15 cellular contexts compared by ENCODE assay signal in genomic region chr9:79731483-79731882, GRCh38.
DNase-seq lines count a peak whose midpoint lies in the region; ATAC-seq and TF ChIP-seq lines count a peak whose summit lies in the region.
"Had no signal": no experiment of that assay in that cellular context is flagged by ENCODE, and none has a peak within 500 bp of the region (broad histone marks: within the 10 kb centered on the region; RNA-seq: fewer than 3 reads in every experiment).

No MANE protein-coding gene starts in this region.

- H3K9me3 Mint-ChIP-seq in activated naive CD8-positive, alpha-beta T cell treated with anti-CD3 and anti-CD28 coated beads, Interleukin-2, amount 10 ng/mL, durations not matched to agents 7 days and 5 days, result peaks cover 7% of the 10 kb centered on the region
- H3K9me3 Mint-ChIP-seq in osteocyte (ENCODE audit: unreplicated experiment), result peaks cover 20% of the 10 kb centered on the region

- ATAC-seq in GM19397 (IDR thresholded peaks at IDR 0.05; ENCODE audit: unreplicated experiment) (peak; percentile 76), HG03060 (IDR thresholded peaks at IDR 0.05; ENCODE audit: low read depth, unreplicated experiment) (peak; percentile 86), SK-N-SH treated with all-trans-retinoic acid at 6 μM for 48 hours (no peak; the same call in 2 of the 3 replicates)
- ATAC-seq in activated naive CD8-positive, alpha-beta T cell treated with anti-CD3 and anti-CD28 coated beads, Interleukin-2, amount 10 ng/mL, durations not matched to agents 7 days and 5 days (ENCODE audit: low read depth), result peak; percentile 86

- peaks cover 4% of the 10 kb centered on the region for H3K4me1 Mint-ChIP-seq in activated naive CD8-positive, alpha-beta T cell treated with anti-CD3 and anti-CD28 coated beads, Interleukin-2, amount 10 ng/mL, durations not matched to agents 7 days and 5 days
- no peaks in the 10 kb centered on the region for H3K4me1 Mint-ChIP-seq in osteocyte (ENCODE audit: unreplicated experiment)

- peak; percentile 57 for DNase-seq in GM12865 (ENCODE audit: low read depth)
- no peak for DNase-seq in activated naive CD8-positive, alpha-beta T cell treated with anti-CD3 and anti-CD28 coated beads, Interleukin-2, amount 10 ng/mL, durations not matched to agents 7 days and 5 days
- DNase-seq in coronary artery (ENCODE audit: low spot score), result no peak
- no peak for DNase-seq in RKO (ENCODE audit: low spot score)
- DNase-seq in osteocyte (ENCODE audit: extremely low spot score, unreplicated experiment), result no peak
- DNase-seq: CD8-positive, alpha-beta memory T cell; GOT3; NCI-H1092 treated with DMSO at 0.1 percent for 48 hours had no signal

- no peak overlapping the region for H3K27ac ChIP-seq in coronary artery
- H3K27ac ChIP-seq: esophagus muscularis mucosa, SK-N-MC, suprapubic skin had no signal

- no peak overlapping the region for H3K4me3 Mint-ChIP-seq in activated naive CD8-positive, alpha-beta T cell treated with anti-CD3 and anti-CD28 coated beads, Interleukin-2, amount 10 ng/mL, durations not matched to agents 7 days and 5 days
- H3K4me3 Mint-ChIP-seq in osteocyte (ENCODE audit: unreplicated experiment), result no peak overlapping the region

- TF ChIP-seq CTCF in GM12865 (IDR thresholded peaks at IDR 0.05; ENCODE audit: insufficient read depth, low read depth, low read length, missing control alignments) (no peak), coronary artery (IDR thresholded peaks at IDR 0.05) (no peak), osteocyte (IDR thresholded peaks at IDR 0.05) (no peak)

- H3K27me3 Mint-ChIP-seq in activated naive CD8-positive, alpha-beta T cell treated with anti-CD3 and anti-CD28 coated beads, Interleukin-2, amount 10 ng/mL, durations not matched to agents 7 days and 5 days, result no peaks in the 10 kb centered on the region
- no peaks in the 10 kb centered on the region for H3K27me3 Mint-ChIP-seq in osteocyte (ENCODE audit: unreplicated experiment)

- peak overlapping the region; percentile 68 for H3K27ac Mint-ChIP-seq in activated naive CD8-positive, alpha-beta T cell treated with anti-CD3 and anti-CD28 coated beads, Interleukin-2, amount 10 ng/mL, durations not matched to agents 7 days and 5 days
- no peak overlapping the region for H3K27ac Mint-ChIP-seq in osteocyte (ENCODE audit: unreplicated experiment)

- POLR2A ChIA-PET in activated naive CD8-positive, alpha-beta T cell treated with anti-CD3 and anti-CD28 coated beads, Interleukin-2, amount 10 ng/mL, durations not matched to agents 7 days and 5 days (lab: Charles Lee), result no interaction called here

- H3K4me3 ChIP-seq in GM12865 (ENCODE audit: low read depth, low read length) (no peak overlapping the region), coronary artery (no peak overlapping the region)
- H3K4me3 ChIP-seq: esophagus muscularis mucosa, lung, SK-N-MC, suprapubic skin had no signal

- H3K36me3 Mint-ChIP-seq in activated naive CD8-positive, alpha-beta T cell treated with anti-CD3 and anti-CD28 coated beads, Interleukin-2, amount 10 ng/mL, durations not matched to agents 7 days and 5 days, result peaks cover 36% of the 10 kb centered on the region
- H3K36me3 Mint-ChIP-seq in osteocyte (ENCODE audit: unreplicated experiment), result peaks cover 49% of the 10 kb centered on the region

TF ChIP-seq in SK-N-SH treated with all-trans-retinoic acid at 6 μM for 48 hours, 23 proteins besides CTCF, POLR2A, EP300 and RAD21:
- TF ChIP-seq CSDC2 (CRISPR knock-in tag; IDR thresholded peaks at IDR 0.05), result no peak
- no peak for TF ChIP-seq BACH2 (CRISPR knock-in tag; IDR thresholded peaks at IDR 0.05; ENCODE audit: borderline replicate concordance)
TF ChIP-seq in SK-N-SH treated with all-trans-retinoic acid at 6 μM for 48 hours: peak in this region for 0.
